In the genomic region with DNA sequence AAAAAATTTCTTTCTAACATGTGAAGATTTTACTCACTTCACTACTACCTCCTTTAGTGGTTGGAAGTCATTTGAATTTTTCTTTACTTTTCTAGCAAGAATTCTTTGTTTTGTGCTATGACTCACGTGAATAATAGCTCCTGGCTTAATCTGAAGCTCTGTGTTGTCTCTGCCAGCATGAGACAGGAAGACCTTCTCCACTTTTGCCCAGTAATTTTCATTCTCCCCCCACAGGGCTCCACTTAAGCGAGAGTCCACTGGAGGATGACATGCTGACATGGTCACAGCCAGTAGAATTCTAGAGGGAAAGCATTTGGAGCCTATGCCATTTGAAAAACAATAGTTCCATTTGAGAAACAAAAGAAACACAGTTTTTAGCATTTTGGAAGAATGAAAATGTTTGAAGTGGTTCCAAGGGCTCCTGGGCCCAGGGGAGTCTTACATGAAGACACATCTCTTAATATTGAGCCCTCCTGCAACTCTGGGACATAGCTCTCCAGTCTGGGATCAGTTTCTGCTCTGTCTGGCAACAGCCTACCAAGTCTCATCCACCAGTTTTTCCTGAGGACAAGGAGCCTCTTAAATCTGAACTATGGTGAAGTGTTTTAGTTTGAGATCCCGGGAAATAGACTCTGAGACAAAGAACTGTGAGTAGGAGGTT, we compare ENCODE assay signal across 26 cellular contexts.
DNase-seq lines count a peak whose midpoint lies in the region; ATAC-seq and TF ChIP-seq lines count a peak whose summit lies in the region.
"Had no signal": no experiment of that assay in that cellular context is flagged by ENCODE, and none has a peak within 500 bp of the region (broad histone marks: within the 10 kb centered on the region; RNA-seq: fewer than 3 reads in every experiment).

No MANE protein-coding gene starts in this region.

- H3K36me3 ChIP-seq in HUES6 (ENCODE audit: control insufficient read depth, insufficient read depth, low read length) = no peaks in the 10 kb centered on the region
- H3K36me3 ChIP-seq: adrenal gland, breast epithelium, gastroesophageal sphincter, vagina had no signal

- H3K27me3 ChIP-seq in HUES6 (ENCODE audit: control insufficient read depth, insufficient read depth, low read length) = no peaks in the 10 kb centered on the region
- H3K27me3 ChIP-seq: adrenal gland, breast epithelium, gastroesophageal sphincter, vagina had no signal

- H3K9me3 ChIP-seq in HUES6 (ENCODE audit: control insufficient read depth, insufficient read depth, low read depth, low read length) = peaks cover 2% of the 10 kb centered on the region; the same call in 1 of the 2 replicates
- H3K9me3 ChIP-seq: adrenal gland, breast epithelium, gastroesophageal sphincter, vagina had no signal

- H3K9ac ChIP-seq in HUES6 (ENCODE audit: low read length) = peak overlapping the region; percentile 55

- H3K4me3 ChIP-seq in AG10803 (ENCODE audit: low read length) = no peak overlapping the region
- H3K4me3 ChIP-seq in HUES6 (ENCODE audit: low read depth, low read length) = peak overlapping the region; percentile 33; the same call in 1 of the 2 replicates
- H3K4me3 ChIP-seq: adrenal gland, breast epithelium, gastroesophageal sphincter, smooth muscle cell, vagina had no signal

- no peak for TF ChIP-seq CTCF in AG10803 (conservative IDR thresholded peaks at IDR 0.05; ENCODE audit: low read length)

- ATAC-seq in HG03571 (IDR thresholded peaks at IDR 0.05; ENCODE audit: unreplicated experiment) = no peak
- ATAC-seq in HG02763 (IDR thresholded peaks at IDR 0.05; ENCODE audit: unreplicated experiment) = no peak
- ATAC-seq: effector memory CD8-positive, alpha-beta T cell; esophagus mucosa; gastroesophageal sphincter had no signal

- H3K27ac ChIP-seq in HUES6 (ENCODE audit: low read depth, low read length) = peak overlapping the region; percentile 49
- H3K27ac ChIP-seq: adrenal gland, breast epithelium, gastroesophageal sphincter, vagina had no signal

- peaks cover 28% of the 10 kb centered on the region for H3K4me1 ChIP-seq in HUES6 (ENCODE audit: control insufficient read depth, insufficient read depth, low read length)
- H3K4me1 ChIP-seq: adrenal gland, breast epithelium, gastroesophageal sphincter, vagina had no signal

- peak; percentile 49 for DNase-seq in AG10803 (ENCODE audit: low read depth)
- peak; percentile 8 for DNase-seq in brain pericyte (ENCODE audit: low read depth, low spot score)
- peak; percentile 31 for DNase-seq in iPS-NIHi7 (ENCODE audit: extremely low spot score)
- DNase-seq in NCI-H1105 (lab: John Stamatoyannopoulos, UW) = no peak
- DNase-seq in NCI-H345 (lab: John Stamatoyannopoulos, UW) = no peak
- DNase-seq: activated CD8-positive, alpha-beta memory T cell treated with anti-CD3 and anti-CD28 coated beads for 24 hours; activated naive CD4-positive, alpha-beta T cell treated with Interleukin-2 at 50 U/mL for 16 hours; activated T-cell treated with anti-CD3 and anti-CD28 coated beads, Interleukin-2, amount 50 U/mL, for 24 hours; adrenal gland; C1 segment of cervical spinal cord; Calu3; effector memory CD8-positive, alpha-beta T cell; hippocampal formation; NCI-H2029 treated with DMSO at 0.1 percent for 48 hours; NCI-H446 treated with DMSO at 0.1 percent for 48 hours; NK-92 treated with Interleukin-12 subunit alpha and Interleukin-12 subunit beta, amount 100 ng/mL, for 24 hours; nucleus accumbens; SIG-M5 had no signal

Comparison
In these comparisons a context has a peak if more than half of its experiments do, and no peak if none do; other contexts are left out.
1. DNase-seq: peak in AG10803 (single experiment), brain pericyte (single experiment) and iPS-NIHi7 (single experiment); none in NCI-H1105 (single experiment) and NCI-H345 (single experiment).